In the genomic region with DNA sequence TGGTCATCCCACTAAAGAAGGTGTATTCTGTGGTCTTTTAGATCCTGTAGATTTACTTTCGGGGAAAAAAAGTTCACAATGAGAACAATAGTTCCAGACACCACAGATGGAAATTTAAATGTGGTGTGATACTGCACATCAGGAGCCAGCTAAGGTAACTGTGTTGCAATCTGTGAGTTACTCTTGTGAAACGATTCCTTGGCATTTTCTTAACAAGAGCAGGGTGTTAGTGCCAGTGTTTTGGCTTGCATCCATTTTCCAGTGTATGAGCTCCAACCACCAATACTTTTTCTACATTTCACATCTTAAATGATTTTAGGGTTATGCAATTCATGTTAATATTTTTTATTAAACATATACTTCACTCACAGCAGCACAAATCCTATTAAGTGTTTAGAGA, we compare ENCODE assay signal across 21 cellular contexts.
DNase-seq lines count a peak whose midpoint lies in the region; TF ChIP-seq lines count a peak whose summit lies in the region.
"Had no signal": no experiment of that assay in that cellular context is flagged by ENCODE, and none has a peak within 500 bp of the region (broad histone marks: within the 10 kb centered on the region; RNA-seq: fewer than 3 reads in every experiment).

No MANE protein-coding gene starts in this region.

- in situ Hi-C loops in astrocyte of the spinal cord (cut with HindIII; ENCODE audit: low sequenced_read_pairs): no loop called here

- no peak overlapping the region for H3K4me3 Mint-ChIP-seq in mesothelial cell of epicardium
- H3K4me3 Mint-ChIP-seq: B cell; naive thymus-derived CD8-positive, alpha-beta T cell had no signal

- no peak for TF ChIP-seq CTCF in astrocyte of the spinal cord (IDR thresholded peaks at IDR 0.05; ENCODE audit: low read depth, low read length)
- TF ChIP-seq CTCF in fibroblast of the aortic adventitia (IDR thresholded peaks at IDR 0.05; ENCODE audit: insufficient read depth, low read length): no peak
- TF ChIP-seq CTCF in mesothelial cell of epicardium (IDR thresholded peaks at IDR 0.05; ENCODE audit: unreplicated experiment): no peak

- DNase-seq in LHCN-M2 (ENCODE audit: low read depth) (peak; percentile 12), astrocyte of the spinal cord (ENCODE audit: low read depth, low spot score) (peak; percentile 15), fibroblast of the aortic adventitia (ENCODE audit: low read depth) (peak; percentile 70), renal cortical epithelial cell (ENCODE audit: low read depth) (peak; percentile 92), NCI-H1105 treated with DMSO at 0.1 percent for 48 hours (lab: John Stamatoyannopoulos, UW) (no peak), DMS79 treated with DMSO at 0.1 percent for 48 hours (lab: John Stamatoyannopoulos, UW) (no peak), mesothelial cell of epicardium (ENCODE audit: low spot score in 2 of 2, unreplicated experiment in 2 of 2) (no peak)
- DNase-seq: activated CD4-positive, alpha-beta T cell treated with anti-CD3 and anti-CD28 coated beads for 4 hours; activated CD8-positive, alpha-beta memory T cell treated with anti-CD3 and anti-CD28 coated beads, Interleukin-2, amount 50 U/mL, for 4 hours; activated effector memory CD4-positive, alpha-beta T cell treated with anti-CD3 and anti-CD28 coated beads, Interleukin-2, amount 50 U/mL, for 16 hours; amniotic stem cell; Calu3; KG1; naive thymus-derived CD8-positive, alpha-beta T cell; NCI-H2171; NCI-H774; posterior cingulate gyrus; SK-N-SH; spleen; testis had no signal

- peaks cover 8% of the 10 kb centered on the region for H3K9me3 Mint-ChIP-seq in mesothelial cell of epicardium

- H3K4me3 ChIP-seq in astrocyte of the spinal cord (ENCODE audit: low read depth, low read length) (no peak overlapping the region), fibroblast of the aortic adventitia (ENCODE audit: low read depth, low read length) (no peak overlapping the region)
- H3K4me3 ChIP-seq: spleen, testis had no signal

- no peaks in the 10 kb centered on the region for H3K4me1 Mint-ChIP-seq in mesothelial cell of epicardium

- H3K36me3 Mint-ChIP-seq in mesothelial cell of epicardium: no peaks in the 10 kb centered on the region
- H3K36me3 Mint-ChIP-seq: naive thymus-derived CD8-positive, alpha-beta T cell had no signal

- no peaks in the 10 kb centered on the region for H3K27me3 Mint-ChIP-seq in mesothelial cell of epicardium (ENCODE audit: low read depth)
- H3K27me3 Mint-ChIP-seq: B cell; naive thymus-derived CD8-positive, alpha-beta T cell had no signal

- H3K27ac Mint-ChIP-seq in mesothelial cell of epicardium: no peak overlapping the region
- H3K27ac Mint-ChIP-seq: B cell; naive thymus-derived CD8-positive, alpha-beta T cell had no signal

Comparison
In these comparisons a context has a peak if more than half of its experiments do, and no peak if none do; other contexts are left out.
1. DNase-seq: peak in LHCN-M2 (single experiment), astrocyte of the spinal cord (single experiment), fibroblast of the aortic adventitia (single experiment) and renal cortical epithelial cell (single experiment); none in NCI-H1105 treated with DMSO at 0.1 percent for 48 hours (single experiment), DMS79 treated with DMSO at 0.1 percent for 48 hours (single experiment) and mesothelial cell of epicardium (0 of 2).